1 cellular context compared by ENCODE assay signal in genomic region chr1:39158330-39159086, GRCh38.
TF ChIP-seq lines count a peak whose summit lies in the region.

No MANE protein-coding gene starts in this region.

TF ChIP-seq in HEK293, 187 proteins besides CTCF, POLR2A, EP300 and RAD21 (continued from another document and continues in another):
- TF ChIP-seq ZNF324 (tag by site-specific recombination; IDR thresholded peaks at IDR 0.05) (no peak), ZNF558 (tag by site-specific recombination; IDR thresholded peaks at IDR 0.05) (no peak), GLIS1 (tag by site-specific recombination; IDR thresholded peaks at IDR 0.05) (peak; percentile 85), TRIM28 (IDR thresholded peaks at IDR 0.05; ENCODE audit: borderline replicate concordance, low read length) (no peak; the same call in 1 of the 2 replicates), ZBTB6 (tag by site-specific recombination; IDR thresholded peaks at IDR 0.05) (no peak), ZNF416 (tag by site-specific recombination; IDR thresholded peaks at IDR 0.05) (no peak), ZBTB48 (tag by site-specific recombination; IDR thresholded peaks at IDR 0.05) (peak; percentile 51), REPIN1 (tag by site-specific recombination; IDR thresholded peaks at IDR 0.05; ENCODE audit: low read depth) (no peak), ZNF311 (tag by site-specific recombination; IDR thresholded peaks at IDR 0.05; ENCODE audit: borderline replicate concordance) (no peak), ZNF513 (tag by site-specific recombination; IDR thresholded peaks at IDR 0.05) (no peak), ZNF239 (tag by site-specific recombination; IDR thresholded peaks at IDR 0.05) (no peak), ZNF362 (tag by site-specific recombination; IDR thresholded peaks at IDR 0.05) (no peak), ZNF623 (tag by site-specific recombination; IDR thresholded peaks at IDR 0.05) (no peak), ZFHX2 (tag by site-specific recombination; conservative IDR thresholded peaks at IDR 0.05) (no peak), ZNF626 (tag by site-specific recombination; IDR thresholded peaks at IDR 0.05) (no peak), HIC1 (tag by site-specific recombination; IDR thresholded peaks at IDR 0.05) (peak; percentile 82), ZNF843 (tag by site-specific recombination; IDR thresholded peaks at IDR 0.05) (peak; percentile 47; the same call in 1 of the 2 replicates), TSHZ1 (tag by site-specific recombination; IDR thresholded peaks at IDR 0.05; ENCODE audit: borderline replicate concordance) (no peak; the same call in 1 of the 2 replicates), ZNF184 (tag by site-specific recombination; IDR thresholded peaks at IDR 0.05) (no peak), KLF7 (tag by site-specific recombination; IDR thresholded peaks at IDR 0.05; ENCODE audit: borderline replicate concordance) (no peak), ZFP69B (tag by site-specific recombination; IDR thresholded peaks at IDR 0.05) (peak; percentile 38), KLF10 (tag by site-specific recombination; IDR thresholded peaks at IDR 0.05) (peak; percentile 51; the same call in 1 of the 2 replicates), ZSCAN4 (tag by site-specific recombination; IDR thresholded peaks at IDR 0.05) (0 out of 2 replicates have a peak, but pooled peaks have one; percentile 25), ZBTB1 (tag by site-specific recombination; IDR thresholded peaks at IDR 0.05) (no peak), KLF8 (tag by site-specific recombination; IDR thresholded peaks at IDR 0.05) (peak; percentile 57; the same call in 1 of the 2 replicates), ZNF654 (tag by site-specific recombination; IDR thresholded peaks at IDR 0.05; ENCODE audit: low read depth) (no peak), ZNF121 (tag by site-specific recombination; IDR thresholded peaks at IDR 0.05) (no peak), SP3 (tag by site-specific recombination; IDR thresholded peaks at IDR 0.05) (no peak), SP2 (tag by site-specific recombination; IDR thresholded peaks at IDR 0.05) (peak; percentile 87), ZNF692 (tag by site-specific recombination; IDR thresholded peaks at IDR 0.05) (peak; percentile 84; the same call in 1 of the 2 replicates), ZNF223 (tag by site-specific recombination; IDR thresholded peaks at IDR 0.05) (no peak), ZNF473 (tag by site-specific recombination; IDR thresholded peaks at IDR 0.05) (no peak), ZNF146 (tag by site-specific recombination; IDR thresholded peaks at IDR 0.05) (no peak), ZNF2 (tag by site-specific recombination; IDR thresholded peaks at IDR 0.05) (no peak), PRDM1 (tag by site-specific recombination; IDR thresholded peaks at IDR 0.05) (peak; percentile 48; the same call in 1 of the 2 replicates), ZNF514 (tag by site-specific recombination; IDR thresholded peaks at IDR 0.05) (no peak), SETDB1 (IDR thresholded peaks at IDR 0.05; ENCODE audit: insufficient read length, low read length) (no peak), KLF1 (tag by site-specific recombination; IDR thresholded peaks at IDR 0.05) (peak; percentile 60), ZNF624 (tag by site-specific recombination; IDR thresholded peaks at IDR 0.05) (no peak), TCF7L2 (IDR thresholded peaks at IDR 0.05; ENCODE audit: borderline replicate concordance, low read depth, low read length) (no peak), OVOL3 (tag by site-specific recombination; IDR thresholded peaks at IDR 0.05) (no peak; the same call in 1 of the 2 replicates), ZNF621 (tag by site-specific recombination; IDR thresholded peaks at IDR 0.05) (no peak), ZNF16 (tag by site-specific recombination; IDR thresholded peaks at IDR 0.05; ENCODE audit: low read depth) (no peak), ZNF133 (tag by site-specific recombination; IDR thresholded peaks at IDR 0.05) (no peak), ZNF157 (tag by site-specific recombination; IDR thresholded peaks at IDR 0.05) (no peak)
- TF ChIP-seq, protein P1, sequence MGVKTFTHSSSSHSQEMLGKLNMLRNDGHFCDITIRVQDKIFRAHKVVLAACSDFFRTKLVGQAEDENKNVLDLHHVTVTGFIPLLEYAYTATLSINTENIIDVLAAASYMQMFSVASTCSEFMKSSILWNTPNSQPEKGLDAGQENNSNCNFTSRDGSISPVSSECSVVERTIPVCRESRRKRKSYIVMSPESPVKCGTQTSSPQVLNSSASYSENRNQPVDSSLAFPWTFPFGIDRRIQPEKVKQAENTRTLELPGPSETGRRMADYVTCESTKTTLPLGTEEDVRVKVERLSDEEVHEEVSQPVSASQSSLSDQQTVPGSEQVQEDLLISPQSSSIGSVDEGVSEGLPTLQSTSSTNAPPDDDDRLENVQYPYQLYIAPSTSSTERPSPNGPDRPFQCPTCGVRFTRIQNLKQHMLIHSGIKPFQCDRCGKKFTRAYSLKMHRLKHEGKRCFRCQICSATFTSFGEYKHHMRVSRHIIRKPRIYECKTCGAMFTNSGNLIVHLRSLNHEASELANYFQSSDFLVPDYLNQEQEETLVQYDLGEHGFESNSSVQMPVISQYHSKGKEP (tag by site-specific recombination; IDR thresholded peaks at IDR 0.05) = no peak
- TF ChIP-seq, protein P2, sequence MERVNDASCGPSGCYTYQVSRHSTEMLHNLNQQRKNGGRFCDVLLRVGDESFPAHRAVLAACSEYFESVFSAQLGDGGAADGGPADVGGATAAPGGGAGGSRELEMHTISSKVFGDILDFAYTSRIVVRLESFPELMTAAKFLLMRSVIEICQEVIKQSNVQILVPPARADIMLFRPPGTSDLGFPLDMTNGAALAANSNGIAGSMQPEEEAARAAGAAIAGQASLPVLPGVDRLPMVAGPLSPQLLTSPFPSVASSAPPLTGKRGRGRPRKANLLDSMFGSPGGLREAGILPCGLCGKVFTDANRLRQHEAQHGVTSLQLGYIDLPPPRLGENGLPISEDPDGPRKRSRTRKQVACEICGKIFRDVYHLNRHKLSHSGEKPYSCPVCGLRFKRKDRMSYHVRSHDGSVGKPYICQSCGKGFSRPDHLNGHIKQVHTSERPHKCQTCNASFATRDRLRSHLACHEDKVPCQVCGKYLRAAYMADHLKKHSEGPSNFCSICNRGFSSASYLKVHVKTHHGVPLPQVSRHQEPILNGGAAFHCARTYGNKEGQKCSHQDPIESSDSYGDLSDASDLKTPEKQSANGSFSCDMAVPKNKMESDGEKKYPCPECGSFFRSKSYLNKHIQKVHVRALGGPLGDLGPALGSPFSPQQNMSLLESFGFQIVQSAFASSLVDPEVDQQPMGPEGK (tag by site-specific recombination; IDR thresholded peaks at IDR 0.05) = peak; percentile 95
- TF ChIP-seq, protein P3, sequence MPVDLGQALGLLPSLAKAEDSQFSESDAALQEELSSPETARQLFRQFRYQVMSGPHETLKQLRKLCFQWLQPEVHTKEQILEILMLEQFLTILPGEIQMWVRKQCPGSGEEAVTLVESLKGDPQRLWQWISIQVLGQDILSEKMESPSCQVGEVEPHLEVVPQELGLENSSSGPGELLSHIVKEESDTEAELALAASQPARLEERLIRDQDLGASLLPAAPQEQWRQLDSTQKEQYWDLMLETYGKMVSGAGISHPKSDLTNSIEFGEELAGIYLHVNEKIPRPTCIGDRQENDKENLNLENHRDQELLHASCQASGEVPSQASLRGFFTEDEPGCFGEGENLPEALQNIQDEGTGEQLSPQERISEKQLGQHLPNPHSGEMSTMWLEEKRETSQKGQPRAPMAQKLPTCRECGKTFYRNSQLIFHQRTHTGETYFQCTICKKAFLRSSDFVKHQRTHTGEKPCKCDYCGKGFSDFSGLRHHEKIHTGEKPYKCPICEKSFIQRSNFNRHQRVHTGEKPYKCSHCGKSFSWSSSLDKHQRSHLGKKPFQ (tag by site-specific recombination; IDR thresholded peaks at IDR 0.05) = no peak
